15 cellular contexts compared by ENCODE assay signal in genomic region chr12:120791669-120792176, GRCh38.
"Had no signal": no experiment of that assay in that cellular context is flagged by ENCODE, and none has a peak within 500 bp of the region (broad histone marks: within the 10 kb centered on the region; RNA-seq: fewer than 3 reads in every experiment).

No MANE protein-coding gene starts in this region.

- H3K27ac Mint-ChIP-seq: activated T-helper 1 cell treated with anti-CD3 and anti-CD28 coated beads, Interleukin-12 subunit alpha, Interleukin-12 subunit beta, Interleukin-2, Interleukin-4 antibody, amounts not matched to agents 30 ng/mL and 10 ng/mL and 1 ng/mL, durations not matched to agents 14 hours and 24 hours and 36 hours; mesothelial cell of epicardium; T-helper 1 cell treated with Interleukin-12 subunit alpha and Interleukin-12 subunit beta and Interleukin-4 antibody, amounts not matched to agents 30 μg/mL and 1 μg/mL, for 36 hours; WTC11 had no signal

- H3K27ac ChIP-seq: heart left ventricle, prostate gland had no signal

- H3K4me1 Mint-ChIP-seq: WTC11 had no signal

- H3K4me3 ChIP-seq: heart left ventricle, prostate gland had no signal

- H3K4me3 Mint-ChIP-seq: activated T-helper 1 cell treated with anti-CD3 and anti-CD28 coated beads, Interleukin-12 subunit alpha, Interleukin-12 subunit beta, Interleukin-2, Interleukin-4 antibody, amounts not matched to agents 30 ng/mL and 10 ng/mL and 1 ng/mL, durations not matched to agents 14 hours and 24 hours and 36 hours; mesothelial cell of epicardium; T-helper 1 cell treated with Interleukin-12 subunit alpha and Interleukin-12 subunit beta and Interleukin-4 antibody, amounts not matched to agents 30 μg/mL and 1 μg/mL, for 36 hours; WTC11 had no signal

- DNase-seq: activated CD4-positive, alpha-beta T cell treated with anti-CD3 and anti-CD28 coated beads, Interleukin-2, amount 50 U/mL, for 1 hour; anterior cingulate cortex; foreskin melanocyte; heart left ventricle; kidney; stimulated activated CD4-positive, alpha-beta T cell treated with anti-CD3 and anti-CD28 coated beads, Interleukin-2, amount 100 ng/mL, for 24 hours; stimulated activated naive CD4-positive, alpha-beta T cell; substantia nigra had no signal

- H3K27me3 ChIP-seq: heart left ventricle had no signal

- H3K36me3 ChIP-seq: prostate gland had no signal

- ATAC-seq: activated naive CD4-positive, alpha-beta T cell treated with anti-CD3 and anti-CD28 coated beads, Interleukin-2, amount 50 U/mL, for 72 hours; SK-N-SH treated with all-trans-retinoic acid at 6 μM for 48 hours; WTC11 had no signal

- H3K9me3 ChIP-seq: prostate gland had no signal

- H3K4me1 ChIP-seq: prostate gland had no signal
